In the genomic region with DNA sequence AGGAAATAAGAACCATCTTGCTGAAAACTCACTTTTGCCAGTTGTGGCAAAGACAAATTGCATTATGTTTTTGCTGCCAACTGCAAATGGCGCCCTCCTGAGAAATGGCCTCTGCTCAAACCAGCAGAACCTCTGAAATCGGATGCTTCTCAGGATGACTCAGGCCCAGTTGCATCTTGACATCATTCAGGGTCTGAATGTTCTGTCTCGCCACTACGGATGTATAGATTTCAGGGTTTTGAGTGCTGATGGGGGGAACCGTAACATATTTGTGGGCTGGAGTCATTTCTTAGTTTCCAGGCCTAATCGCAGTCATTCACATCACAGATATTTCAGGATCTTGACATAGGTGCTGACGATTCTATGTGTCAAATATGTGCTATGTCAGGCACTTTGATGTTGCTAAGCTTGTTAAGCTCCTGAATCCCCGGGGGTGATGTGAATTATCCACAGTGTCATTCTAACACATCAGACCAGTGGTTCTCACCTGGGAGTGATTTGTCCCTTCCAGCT, we compare ENCODE assay signal across 11 cellular contexts.
DNase-seq lines count a peak whose midpoint lies in the region; ATAC-seq and TF ChIP-seq lines count a peak whose summit lies in the region.
"Had no signal": no experiment of that assay in that cellular context is flagged by ENCODE, and none has a peak within 500 bp of the region (broad histone marks: within the 10 kb centered on the region; RNA-seq: fewer than 3 reads in every experiment).

No MANE protein-coding gene starts in this region.

- H3K9me3 ChIP-seq in RWPE2 (ENCODE audit: severe bottlenecking): no peaks in the 10 kb centered on the region
- no peaks in the 10 kb centered on the region for H3K9me3 ChIP-seq in BE2C
- no peaks in the 10 kb centered on the region for H3K9me3 ChIP-seq in right atrium auricular region

- H3K36me3 ChIP-seq in ACC112 (ENCODE audit: insufficient read depth, low read length) (no peaks in the 10 kb centered on the region), RWPE2 (ENCODE audit: low read depth) (no peaks in the 10 kb centered on the region), BE2C (no peaks in the 10 kb centered on the region), right atrium auricular region (no peaks in the 10 kb centered on the region)

- peak; percentile 57 for TF ChIP-seq CTCF in RWPE2 (IDR thresholded peaks at IDR 0.05; ENCODE audit: poor library complexity, severe bottlenecking)
- TF ChIP-seq CTCF in foreskin keratinocyte (conservative IDR thresholded peaks at IDR 0.05): peak; percentile 40
- no peak for TF ChIP-seq CTCF in BE2C (IDR thresholded peaks at IDR 0.05; ENCODE audit: low read depth, low read length)
- TF ChIP-seq CTCF in right atrium auricular region (IDR thresholded peaks at IDR 0.05): no peak

- no peaks in the 10 kb centered on the region for H3K27me3 ChIP-seq in ACC112 (ENCODE audit: insufficient read depth, low read length)
- no peaks in the 10 kb centered on the region for H3K27me3 ChIP-seq in RWPE2 (ENCODE audit: insufficient read depth, poor library complexity, severe bottlenecking)
- H3K27me3 ChIP-seq in foreskin keratinocyte: no peaks in the 10 kb centered on the region
- H3K27me3 ChIP-seq in BE2C: no peaks in the 10 kb centered on the region
- H3K27me3 ChIP-seq in right atrium auricular region: no peaks in the 10 kb centered on the region

- H3K27ac ChIP-seq in ACC112 (ENCODE audit: low read depth, low read length) (peak overlapping the region; percentile 93), RWPE2 (ENCODE audit: poor library complexity, severe bottlenecking) (peak overlapping the region; percentile 96), foreskin keratinocyte (peak overlapping the region; percentile 96), right atrium auricular region (no peak overlapping the region)

- H3K4me3 ChIP-seq in ACC112 (ENCODE audit: low read depth, low read length) (no peak overlapping the region), RWPE2 (ENCODE audit: severe bottlenecking) (no peak overlapping the region), BE2C (ENCODE audit: low read depth, low read length) (no peak overlapping the region), right atrium auricular region (no peak overlapping the region)

- DNase-seq in GM19240 (ENCODE audit: insufficient read length, low spot score) (peak; percentile 21), RWPE2 (ENCODE audit: low spot score) (peak; percentile 98), foreskin keratinocyte (peak; percentile 100), BE2C (no peak), right atrium auricular region (ENCODE audit: low spot score) (no peak), SIG-M5 treated with dmso at 0.1 percent for 504 hours (lab: John Stamatoyannopoulos, UW; ENCODE audit: unreplicated experiment) (no peak)
- DNase-seq: DND-41, NCI-H510A treated with DMSO at 0.1 percent for 48 hours, small intestine had no signal

- H3K79me2 ChIP-seq in ACC112 (ENCODE audit: control insufficient read depth, insufficient read depth, low read length, unreplicated experiment): no peaks in the 10 kb centered on the region

- ATAC-seq in RWPE2 (ENCODE audit: low read depth) (peak; percentile 87), foreskin keratinocyte (peak; percentile 90), GM21786 (IDR thresholded peaks at IDR 0.05; ENCODE audit: unreplicated experiment) (no peak)

- no peak overlapping the region for H2AFZ ChIP-seq in ACC112 (ENCODE audit: low read length, unreplicated experiment)

- H3K4me1 ChIP-seq in ACC112 (ENCODE audit: control insufficient read depth, insufficient read depth, low read length, unreplicated experiment) (peaks cover 51% of the 10 kb centered on the region), RWPE2 (ENCODE audit: insufficient read depth, poor library complexity, severe bottlenecking) (peaks cover 51% of the 10 kb centered on the region), foreskin keratinocyte (peaks cover 28% of the 10 kb centered on the region), BE2C (no peaks in the 10 kb centered on the region), right atrium auricular region (no peaks in the 10 kb centered on the region)

Comparison
In these comparisons a context has a peak if more than half of its experiments do, and no peak if none do; other contexts are left out.
1. H3K27ac ChIP-seq: peak in ACC112 (single experiment), RWPE2 (single experiment) and foreskin keratinocyte (single experiment); none in right atrium auricular region (0 of 2).
2. DNase-seq: peak in GM19240 (single experiment), RWPE2 (single experiment) and foreskin keratinocyte (2 of 2); none in BE2C (single experiment), right atrium auricular region (single experiment) and SIG-M5 treated with dmso at 0.1 percent for 504 hours (single experiment).
3. CTCF ChIP-seq: peak in RWPE2 (single experiment) and foreskin keratinocyte (single experiment); none in BE2C (single experiment) and right atrium auricular region (0 of 2).